Comparison of ENCODE assay signal across 10 cellular contexts in the genomic region with DNA sequence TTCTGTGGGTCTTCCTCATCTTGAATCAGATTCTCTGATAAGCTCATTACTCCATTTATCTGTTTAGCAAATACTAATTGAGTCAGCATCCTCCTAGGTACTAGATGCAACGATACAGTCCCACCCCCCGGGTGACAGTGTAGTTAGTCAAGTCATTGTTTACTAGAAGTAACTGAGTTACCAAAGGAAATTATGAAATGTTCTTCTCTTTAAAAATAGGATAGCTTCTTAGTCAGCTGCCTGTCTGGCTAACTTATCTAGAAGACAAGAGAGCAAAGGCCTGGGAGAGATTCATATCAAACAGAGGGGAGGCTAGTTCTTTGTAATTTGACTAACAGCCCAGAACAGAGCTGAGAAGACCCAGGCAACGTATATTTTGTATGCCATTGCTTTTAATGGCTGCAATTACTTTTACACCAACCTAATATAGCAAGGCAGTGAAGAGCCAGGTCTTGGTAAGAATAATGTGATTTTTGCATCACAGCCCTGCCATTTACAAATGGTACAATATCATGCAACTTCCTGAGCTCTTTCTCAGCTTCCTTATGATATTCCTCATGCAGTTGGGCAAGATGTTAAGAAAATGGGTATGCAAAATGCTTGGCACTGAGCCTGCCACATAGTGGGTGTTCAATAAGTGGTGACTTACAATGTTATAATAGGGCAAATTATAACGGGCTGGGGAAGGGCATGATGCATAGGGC.
DNase-seq lines count a peak whose midpoint lies in the region; ATAC-seq and TF ChIP-seq lines count a peak whose summit lies in the region.
"Had no signal": no experiment of that assay in that cellular context is flagged by ENCODE, and none has a peak within 500 bp of the region (broad histone marks: within the 10 kb centered on the region; RNA-seq: fewer than 3 reads in every experiment).

No MANE protein-coding gene starts in this region.

- in situ Hi-C loops in ACHN (cut with HindIII; ENCODE audit: low pct_ligation_motif_present, low pct_unique_long_range_greater_than_20kb, low sequenced_read_pairs), result no loop called here

- intact Hi-C loops in posterior cingulate gyrus (cut with DNase I), result no loop called here

- no peak for DNase-seq in AG04450 (ENCODE audit: low read depth, low spot score)
- peak; percentile 68 for DNase-seq in GM04504 (ENCODE audit: low read depth)
- peak; percentile 64 for DNase-seq in T1000 (lab: John Stamatoyannopoulos, UW)
- peak; percentile 95 for DNase-seq in iris pigment epithelial cell (ENCODE audit: low read depth)
- no peak for DNase-seq in posterior cingulate gyrus
- no peak for DNase-seq in DMS53 (lab: John Stamatoyannopoulos, UW)
- no peak for DNase-seq in ACHN
- DNase-seq: naive B cell, NCI-H2107 had no signal

- CTCF ChIA-PET in AG04450 (lab: Charles Lee), result interaction anchor here (1.1 to 2.0 kb wide), 8 partner anchors 9 to 320 kb away, joined by 3 to 7 read pairs (median 5); no protein-coding TSS in a partner anchor

- H3K4me3 ChIP-seq in AG04450 (ENCODE audit: low read depth, low read length), result no peak overlapping the region

- TF ChIP-seq CTCF in AG04450 (IDR thresholded peaks at IDR 0.05; ENCODE audit: low read depth, low read length), result no peak

- no peaks in the 10 kb centered on the region for H3K27me3 ChIP-seq in AG04450 (ENCODE audit: control insufficient read depth, insufficient read depth, low read length)

- H3K9me3 ChIP-seq in AG04450 (ENCODE audit: control insufficient read depth, insufficient read depth, low read length), result no peaks in the 10 kb centered on the region

- POLR2A ChIA-PET in AG04450 (lab: Yijun Ruan, JAX), result interaction anchor here (0.5 to 0.7 kb wide), 6 partner anchors 22 to 228 kb away, joined by 3 to 6 read pairs (median 3); no protein-coding TSS in a partner anchor

- H3K27ac ChIP-seq in AG04450 (ENCODE audit: low read depth, low read length), result peak overlapping the region; percentile 42

- ATAC-seq in GM21367 (IDR thresholded peaks at IDR 0.05; ENCODE audit: unreplicated experiment), result no peak

Comparison
In these comparisons a context has a peak if more than half of its experiments do, and no peak if none do; other contexts are left out.
1. DNase-seq: peak in GM04504 (single experiment), T1000 (single experiment) and iris pigment epithelial cell (single experiment); none in AG04450 (single experiment), posterior cingulate gyrus (0 of 10), DMS53 (single experiment) and ACHN (single experiment).